8 cellular contexts compared by ENCODE assay signal in genomic region chr14:52299692-52300278, GRCh38. TPM values are rescaled to one million over a fixed set of nuclear protein-coding genes. Genes with fewer than 3 reads are reported as not detected.
A peak's percentile ranks its signal among the peaks of the same experiment; 100 is the strongest.
DNase-seq lines count a peak whose midpoint lies in the region; ATAC-seq, FAIRE-seq and TF ChIP-seq lines count a peak whose summit lies in the region.

No MANE protein-coding gene starts in this region.

- peak; percentile 50 for DNase-seq in COLO829 (ENCODE audit: low spot score)
- peak; percentile 66 for DNase-seq in GM23338 (ENCODE audit: low spot score)
- peak; percentile 58 for DNase-seq in NCI-H748 (lab: John Stamatoyannopoulos, UW; ENCODE audit: unreplicated experiment)
- no peak for DNase-seq in breast epithelium (ENCODE audit: low spot score in 2 of 2)
- no peak for DNase-seq in kidney epithelial cell (ENCODE audit: low read depth)
- peak; percentile 70 for DNase-seq in urothelium cell line (ENCODE audit: low spot score)

- H3K79me2 ChIP-seq in GM23338 (replicated peaks; ENCODE audit: insufficient read depth): no peaks in the 10 kb centered on the region

- peak; percentile 58 to 76 for TF ChIP-seq CTCF in GM23338 (conservative IDR thresholded peaks at IDR 0.05; ENCODE audit: low read depth in 2 of 2)
- peak; percentile 68 to 71 (median 71) for TF ChIP-seq CTCF in breast epithelium (IDR thresholded peaks at IDR 0.05)
- peak; percentile 53 for TF ChIP-seq CTCF in kidney epithelial cell (IDR thresholded peaks at IDR 0.05; ENCODE audit: insufficient read depth, low read length, poor library complexity, severe bottlenecking)

- H3K27ac ChIP-seq in GM23338 (ENCODE audit: low read depth) (no peak overlapping the region), breast epithelium (no peak overlapping the region)

- no peak overlapping the region for H3K4me3 Mint-ChIP-seq in GM23338

- no peak overlapping the region for H3K27ac Mint-ChIP-seq in GM23338

- H3K36me3 ChIP-seq in GM23338 (ENCODE audit: insufficient read depth): no peaks in the 10 kb centered on the region
- no peaks in the 10 kb centered on the region for H3K36me3 ChIP-seq in breast epithelium
- no peaks in the 10 kb centered on the region for H3K36me3 ChIP-seq in kidney epithelial cell (ENCODE audit: control insufficient read depth, insufficient read depth, low read length)

- H2AFZ ChIP-seq in GM23338: no peak overlapping the region

- H4K20me1 ChIP-seq in GM23338 (replicated peaks; ENCODE audit: insufficient read depth): no peaks in the 10 kb centered on the region

- TF ChIP-seq POLR2A in breast epithelium (IDR thresholded peaks at IDR 0.05): no peak

- no peaks in the 10 kb centered on the region for H3K9me3 Mint-ChIP-seq in GM23338

- H3K27me3 ChIP-seq in GM23338 (ENCODE audit: insufficient read depth) (no peaks in the 10 kb centered on the region), breast epithelium (no peaks in the 10 kb centered on the region), kidney epithelial cell (ENCODE audit: control insufficient read depth, insufficient read depth, low read length) (no peaks in the 10 kb centered on the region)

- H3K9me3 ChIP-seq in breast epithelium: no peaks in the 10 kb centered on the region

- no peak overlapping the region for H3K4me2 ChIP-seq in GM23338

- ATAC-seq in GM23338 (peak; percentile 29; the same call in 2 of the 3 replicates), HG03280 (IDR thresholded peaks at IDR 0.05; ENCODE audit: unreplicated experiment) (no peak), HG02973 (IDR thresholded peaks at IDR 0.05; ENCODE audit: unreplicated experiment) (no peak)

- no peaks in the 10 kb centered on the region for H3K4me1 ChIP-seq in GM23338 (ENCODE audit: insufficient read depth)
- no peaks in the 10 kb centered on the region for H3K4me1 ChIP-seq in breast epithelium

- FAIRE-seq in urothelium cell line (lab: Jason Lieb, UNC): no peak

- H3K27me3 Mint-ChIP-seq in GM23338 (ENCODE audit: insufficient read depth, low read depth, poor library complexity): no peaks in the 10 kb centered on the region

- H3K4me3 ChIP-seq in GM23338 (no peak overlapping the region), breast epithelium (no peak overlapping the region), kidney epithelial cell (ENCODE audit: low read depth, low read length) (no peak overlapping the region)

- H3K36me3 Mint-ChIP-seq in GM23338 (ENCODE audit: low read depth): no peaks in the 10 kb centered on the region

- no peaks in the 10 kb centered on the region for H3K9me2 ChIP-seq in GM23338 (ENCODE audit: insufficient read depth)

- H3K4me1 Mint-ChIP-seq in GM23338: peaks cover 5% of the 10 kb centered on the region; the same call in 2 of the 3 replicates

- intact Hi-C loops in breast epithelium (cut with DNase I; ENCODE audit: low total_unique reads): loop anchor here (10.0 kb wide), 1 partner anchor 175 kb away; no protein-coding TSS in a partner anchor

- no peaks in the 10 kb centered on the region for H3F3A ChIP-seq in GM23338 (replicated peaks; ENCODE audit: low read depth)

TF ChIP-seq in GM23338, 12 proteins besides CTCF, POLR2A, EP300 and RAD21:
- TF ChIP-seq ETS1 (IDR thresholded peaks at IDR 0.05) (no peak), JUNB (IDR thresholded peaks at IDR 0.05; ENCODE audit: unreplicated experiment) (no peak), POLR2AphosphoS5 (IDR thresholded peaks at IDR 0.05; ENCODE audit: low read depth) (no peak), ZNF462 (CRISPR knock-in tag; IDR thresholded peaks at IDR 0.05) (no peak)

RNA-seq across cellular contexts. Expression of gene PTGER2, which starts 14.3 kb away (rescaled TPM):
- 1.2 and 1.3 TPM in 2 replicates for total RNA-seq in GM23338 (2014; rRNA removed; shearing (Covaris generic))
- 1.3 and 1.9 TPM in 2 replicates for polyA plus RNA-seq in GM23338 (2016; fragmentation: Nextera tagmentation; extraction: Ambion mirVana)
- 1 to 10 TPM; 1.8 to 5.9 (median 4.9) TPM for total RNA-seq in breast epithelium
- 0.46 and 1.4 TPM in 2 replicates for total RNA-seq in kidney epithelial cell

RNA-seq across cellular contexts. Expression of gene PTGDR, which starts 32.3 kb away (rescaled TPM):
- 0.23 TPM in 1 of 2 replicates, not detected in the other for total RNA-seq in GM23338 (2014; rRNA removed; shearing (Covaris generic))
- polyA plus RNA-seq in GM23338 (2016; fragmentation: Nextera tagmentation; extraction: Ambion mirVana): 0.06 TPM in 1 of 2 replicates, not detected in the other
- total RNA-seq in breast epithelium (1 to 10 TPM; 1.2 to 3.2 (median 1.3) TPM), kidney epithelial cell (not detected in 2 replicates)

Comparison
In these comparisons a context has a peak if more than half of its experiments do, and no peak if none do; other contexts are left out.
1. DNase-seq: peak in COLO829 (single experiment), GM23338 (single experiment), NCI-H748 (single experiment) and urothelium cell line (single experiment); none in breast epithelium (0 of 2) and kidney epithelial cell (single experiment).
2. Peak in every context shown above with its lines, with median percentiles within 50 percentile points of each other: CTCF ChIP-seq.